In genomic region chr2:86138736-86139625, GRCh38 we compare ENCODE assay signal across 17 cellular contexts. TPM values are rescaled to one million over a fixed set of nuclear protein-coding genes. Genes with fewer than 3 reads are reported as not detected.
DNase-seq lines count a peak whose midpoint lies in the region; ATAC-seq and TF ChIP-seq lines count a peak whose summit lies in the region.
"Had no signal": no experiment of that assay in that cellular context is flagged by ENCODE, and none has a peak within 500 bp of the region (broad histone marks: within the 10 kb centered on the region; RNA-seq: fewer than 3 reads in every experiment).

No MANE protein-coding gene starts in this region.

- peak overlapping the region; percentile 73 to 76 for H3K27ac Mint-ChIP-seq in T-cell
- peak overlapping the region; percentile 73 for H3K27ac Mint-ChIP-seq in activated naive CD8-positive, alpha-beta T cell treated with anti-CD3 and anti-CD28 coated beads, Interleukin-2, amount 50 U/mL, for 24 hours
- H3K27ac Mint-ChIP-seq in stimulated activated naive CD8-positive, alpha-beta T cell treated with anti-CD3 and anti-CD28 coated beads, Interleukin-15, Interleukin-2, amounts not matched to agents 100 ng/mL and 50 ng/mL, for 24 hours, result peak overlapping the region; percentile 53

- H3K9me3 ChIP-seq in cardiac muscle cell (ENCODE audit: low read depth), result no peaks in the 10 kb centered on the region
- no peaks in the 10 kb centered on the region for H3K9me3 ChIP-seq in left ventricle myocardium inferior (replicated peaks)
- H3K9me3 ChIP-seq: mucosa of descending colon, tibial artery had no signal

- TF ChIP-seq CTCF in cardiac muscle cell (IDR thresholded peaks at IDR 0.05; ENCODE audit: low read depth, low read length) (no peak), left ventricle myocardium inferior (IDR thresholded peaks at IDR 0.05; ENCODE audit: borderline replicate concordance) (no peak)

- peaks cover 9 to 19% (median 17%) of the 10 kb centered on the region in 3 donors for H3K4me1 Mint-ChIP-seq in T-cell
- peaks cover 7% of the 10 kb centered on the region for H3K4me1 Mint-ChIP-seq in activated naive CD8-positive, alpha-beta T cell treated with anti-CD3 and anti-CD28 coated beads, Interleukin-2, amount 50 U/mL, for 24 hours
- H3K4me1 Mint-ChIP-seq in stimulated activated naive CD8-positive, alpha-beta T cell treated with anti-CD3 and anti-CD28 coated beads, Interleukin-15, Interleukin-2, amounts not matched to agents 100 ng/mL and 50 ng/mL, for 24 hours (ENCODE audit: low read depth), result peaks cover 14% of the 10 kb centered on the region

- CTCF ChIA-PET in T-cell (lab: Charles Lee), result interaction anchor here in 1 of 2 donors (0.6 kb wide), 1 partner anchor 9 kb away, joined by 3 read pairs; no protein-coding TSS in a partner anchor

- intact Hi-C loops in left ventricle myocardium inferior (cut with micrococcal nuclease), result no loop called here

- no peaks in the 10 kb centered on the region for H3K27me3 Mint-ChIP-seq in T-cell
- no peaks in the 10 kb centered on the region for H3K27me3 Mint-ChIP-seq in activated naive CD8-positive, alpha-beta T cell treated with anti-CD3 and anti-CD28 coated beads, Interleukin-2, amount 50 U/mL, for 24 hours
- H3K27me3 Mint-ChIP-seq in stimulated activated naive CD8-positive, alpha-beta T cell treated with anti-CD3 and anti-CD28 coated beads, Interleukin-15, Interleukin-2, amounts not matched to agents 100 ng/mL and 50 ng/mL, for 24 hours, result no peaks in the 10 kb centered on the region

- H3K36me3 Mint-ChIP-seq in T-cell, result peaks cover 72% of the 10 kb centered on the region
- H3K36me3 Mint-ChIP-seq in activated naive CD8-positive, alpha-beta T cell treated with anti-CD3 and anti-CD28 coated beads, Interleukin-2, amount 50 U/mL, for 24 hours (ENCODE audit: low read depth), result peaks cover 76% of the 10 kb centered on the region
- H3K36me3 Mint-ChIP-seq in stimulated activated naive CD8-positive, alpha-beta T cell treated with anti-CD3 and anti-CD28 coated beads, Interleukin-15, Interleukin-2, amounts not matched to agents 100 ng/mL and 50 ng/mL, for 24 hours (ENCODE audit: low read depth), result peaks cover 90% of the 10 kb centered on the region

- DNase-seq in cardiac muscle cell (ENCODE audit: low read depth in 1 of 2, low spot score in 1 of 2) (no peak), left ventricle myocardium inferior (no peak), T-cell (no peak), amygdala (lab: John Stamatoyannopoulos, UW) (no peak)
- DNase-seq in activated naive CD8-positive, alpha-beta T cell treated with anti-CD3 and anti-CD28 coated beads, Interleukin-2, amount 50 U/mL, for 24 hours, result no peak
- DNase-seq: AML-193, brain microvascular endothelial cell, DMS153, GF-D8, left ventricle myocardium superior, mucosa of descending colon, NCI-H1417 treated with DMSO at 0.1 percent for 48 hours, NCI-H526, tibial artery had no signal

- no peaks in the 10 kb centered on the region for H3K9me3 Mint-ChIP-seq in T-cell
- no peaks in the 10 kb centered on the region for H3K9me3 Mint-ChIP-seq in activated naive CD8-positive, alpha-beta T cell treated with anti-CD3 and anti-CD28 coated beads, Interleukin-2, amount 50 U/mL, for 24 hours
- no peaks in the 10 kb centered on the region for H3K9me3 Mint-ChIP-seq in stimulated activated naive CD8-positive, alpha-beta T cell treated with anti-CD3 and anti-CD28 coated beads, Interleukin-15, Interleukin-2, amounts not matched to agents 100 ng/mL and 50 ng/mL, for 24 hours

- ATAC-seq in T-cell (replicated peaks in 1 of 4) (no peak), GM18520 (IDR thresholded peaks at IDR 0.05; ENCODE audit: unreplicated experiment) (no peak)
- ATAC-seq in activated naive CD8-positive, alpha-beta T cell treated with anti-CD3 and anti-CD28 coated beads, Interleukin-2, amount 50 U/mL, for 24 hours, result peak; percentile 30
- ATAC-seq: left ventricle myocardium superior, mucosa of descending colon had no signal

- H3K27ac ChIP-seq in cardiac muscle cell, result peak overlapping the region; percentile 30
- H3K27ac ChIP-seq in left ventricle myocardium inferior (replicated peaks), result no peak overlapping the region
- H3K27ac ChIP-seq: brain microvascular endothelial cell, coronary artery, tibial artery had no signal

- POLR2A ChIA-PET in T-cell (lab: Charles Lee), result no interaction called here

- H3K36me3 ChIP-seq in cardiac muscle cell (peaks cover 68% of the 10 kb centered on the region), left ventricle myocardium inferior (peaks cover 97% of the 10 kb centered on the region)

- H3K4me3 Mint-ChIP-seq in T-cell, result no peak overlapping the region
- no peak overlapping the region for H3K4me3 Mint-ChIP-seq in activated naive CD8-positive, alpha-beta T cell treated with anti-CD3 and anti-CD28 coated beads, Interleukin-2, amount 50 U/mL, for 24 hours
- no peak overlapping the region for H3K4me3 Mint-ChIP-seq in stimulated activated naive CD8-positive, alpha-beta T cell treated with anti-CD3 and anti-CD28 coated beads, Interleukin-15, Interleukin-2, amounts not matched to agents 100 ng/mL and 50 ng/mL, for 24 hours

- no peak overlapping the region for H3K4me3 ChIP-seq in cardiac muscle cell
- no peak overlapping the region for H3K4me3 ChIP-seq in left ventricle myocardium inferior
- H3K4me3 ChIP-seq: coronary artery, mucosa of descending colon, tibial artery had no signal

- H3K4me1 ChIP-seq in cardiac muscle cell (ENCODE audit: low read depth) (no peaks in the 10 kb centered on the region), left ventricle myocardium inferior (peaks cover 7% of the 10 kb centered on the region)
- H3K4me1 ChIP-seq: tibial artery had no signal

- H3K27me3 ChIP-seq in cardiac muscle cell (no peaks in the 10 kb centered on the region), left ventricle myocardium inferior (ENCODE audit: low read depth) (no peaks in the 10 kb centered on the region)
- H3K27me3 ChIP-seq: brain microvascular endothelial cell, tibial artery had no signal

RNA-seq across cellular contexts. Expression of gene PTCD3, which starts 32.9 kb away (rescaled TPM):
- total RNA-seq in cardiac muscle cell, result 107 and 180 TPM in 2 replicates
- 112 and 174 TPM in 2 replicates for polyA plus RNA-seq in cardiac muscle cell
- total RNA-seq in left ventricle myocardium inferior, result 158 TPM
- 100 to 1,000 TPM; 145 to 153 (median 151) TPM for total RNA-seq in T-cell

RNA-seq across cellular contexts. Expression of gene POLR1A, which starts 33.3 kb away (rescaled TPM):
- total RNA-seq in cardiac muscle cell, result 12.5 and 19.4 TPM in 2 replicates
- polyA plus RNA-seq in cardiac muscle cell, result 6.8 and 8.2 TPM in 2 replicates
- 16.3 TPM for total RNA-seq in left ventricle myocardium inferior
- 10 to 100 TPM; 22.0 to 28.7 (median 25.7) TPM for total RNA-seq in T-cell

RNA-seq across cellular contexts. Expression of gene IMMT, which starts 56.3 kb away (rescaled TPM):
- total RNA-seq in cardiac muscle cell, result 107 and 112 TPM in 2 replicates
- 188 and 196 TPM in 2 replicates for polyA plus RNA-seq in cardiac muscle cell
- 288 TPM for total RNA-seq in left ventricle myocardium inferior
- 10 to 100 TPM; 71.0 to 93.5 (median 75.2) TPM for total RNA-seq in T-cell
